ENCODE assay signal across 17 cellular contexts in the genomic region with DNA sequence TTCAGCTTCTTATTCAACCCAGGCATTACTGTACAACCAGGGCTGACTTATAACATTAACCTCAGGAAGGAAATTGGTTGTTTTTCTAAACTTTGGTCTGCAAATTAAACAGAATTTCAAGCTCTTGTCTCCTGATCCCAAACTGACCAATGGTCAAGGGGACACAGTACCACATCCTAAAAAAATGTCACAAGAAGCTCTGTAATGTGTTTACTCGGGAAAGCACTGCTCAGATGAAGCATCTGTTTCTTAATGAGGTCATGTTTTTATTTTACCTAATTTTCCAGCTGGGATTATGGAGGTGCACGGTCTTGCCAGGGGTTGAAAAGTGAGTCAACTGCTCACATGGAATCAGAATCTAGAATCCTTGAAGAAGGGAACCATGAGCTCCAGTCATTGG. TPM values are rescaled to one million over a fixed set of nuclear protein-coding genes. Genes with fewer than 3 reads are reported as not detected.
"Had no signal": no experiment of that assay in that cellular context is flagged by ENCODE, and none has a peak within 500 bp of the region (broad histone marks: within the 10 kb centered on the region; RNA-seq: fewer than 3 reads in every experiment).

No MANE protein-coding gene starts in this region.

- H3K4me3 ChIP-seq: dorsolateral prefrontal cortex, lung, right atrium auricular region, suprapubic skin had no signal

- H3K27ac ChIP-seq: dorsolateral prefrontal cortex, right atrium auricular region, suprapubic skin, WERI-Rb-1 had no signal

- H3K27ac Mint-ChIP-seq: activated CD4-positive, alpha-beta memory T cell treated with anti-CD3 and anti-CD28 coated beads, Interleukin-2, amount 10 ng/mL, durations not matched to agents 7 days and 5 days; activated CD4-positive, alpha-beta T cell treated with anti-CD3 and anti-CD28 coated beads for 36 hours; activated naive CD8-positive, alpha-beta T cell; naive thymus-derived CD8-positive, alpha-beta T cell; type B pancreatic cell had no signal

- DNase-seq: activated CD4-positive, alpha-beta memory T cell treated with anti-CD3 and anti-CD28 coated beads, Interleukin-2, amount 10 ng/mL, durations not matched to agents 7 days and 5 days; activated CD4-positive, alpha-beta T cell treated with anti-CD3 and anti-CD28 coated beads for 36 hours; activated gamma-delta T cell; activated T-cell treated with anti-CD3 and anti-CD28 coated beads, Interleukin-2, amount 50 U/mL, for 48 hours; dorsolateral prefrontal cortex; naive thymus-derived CD8-positive, alpha-beta T cell; posterior cingulate gyrus; stimulated activated CD4-positive, alpha-beta T cell treated with anti-CD3 and anti-CD28 coated beads, Interleukin-2, amount 100 ng/mL, for 24 hours; stimulated activated naive CD4-positive, alpha-beta T cell; T-helper 1 cell; WERI-Rb-1 had no signal

- H3K4me1 Mint-ChIP-seq: activated CD4-positive, alpha-beta memory T cell treated with anti-CD3 and anti-CD28 coated beads, Interleukin-2, amount 10 ng/mL, durations not matched to agents 7 days and 5 days; activated CD4-positive, alpha-beta T cell treated with anti-CD3 and anti-CD28 coated beads for 36 hours; naive thymus-derived CD8-positive, alpha-beta T cell had no signal

- ATAC-seq: activated CD4-positive, alpha-beta T cell treated with anti-CD3 and anti-CD28 coated beads for 36 hours; esophagus mucosa; naive thymus-derived CD8-positive, alpha-beta T cell had no signal

- H3K27me3 ChIP-seq: right atrium auricular region, suprapubic skin had no signal

- H3K4me3 Mint-ChIP-seq: activated CD4-positive, alpha-beta memory T cell treated with anti-CD3 and anti-CD28 coated beads, Interleukin-2, amount 10 ng/mL, durations not matched to agents 7 days and 5 days; activated CD4-positive, alpha-beta T cell treated with anti-CD3 and anti-CD28 coated beads for 36 hours; activated naive CD8-positive, alpha-beta T cell; naive thymus-derived CD8-positive, alpha-beta T cell; type B pancreatic cell had no signal

- H3K4me1 ChIP-seq: right atrium auricular region had no signal

- H3K36me3 Mint-ChIP-seq: activated naive CD8-positive, alpha-beta T cell; naive thymus-derived CD8-positive, alpha-beta T cell; type B pancreatic cell had no signal

- H3K9me3 Mint-ChIP-seq: activated CD4-positive, alpha-beta memory T cell treated with anti-CD3 and anti-CD28 coated beads, Interleukin-2, amount 10 ng/mL, durations not matched to agents 7 days and 5 days; type B pancreatic cell had no signal

- H3K36me3 ChIP-seq: right atrium auricular region, suprapubic skin, WERI-Rb-1 had no signal

- H3K9me3 ChIP-seq: right atrium auricular region, suprapubic skin had no signal

- H3K27me3 Mint-ChIP-seq: activated CD4-positive, alpha-beta memory T cell treated with anti-CD3 and anti-CD28 coated beads, Interleukin-2, amount 10 ng/mL, durations not matched to agents 7 days and 5 days had no signal

RNA-seq across cellular contexts. Expression of a gene that starts 18.7 kb away (rescaled TPM):
- total RNA-seq: activated CD4-positive, alpha-beta memory T cell treated with anti-CD3 and anti-CD28 coated beads, Interleukin-2, amount 10 ng/mL, durations not matched to agents 7 days and 5 days; activated CD4-positive, alpha-beta T cell treated with anti-CD3 and anti-CD28 coated beads for 36 hours; naive thymus-derived CD8-positive, alpha-beta T cell had no signal
